Comparison of ENCODE assay signal across 26 cellular contexts in genomic region chr13:35824395-35824794, GRCh38.
"Had no signal": no experiment of that assay in that cellular context is flagged by ENCODE, and none has a peak within 500 bp of the region (broad histone marks: within the 10 kb centered on the region; RNA-seq: fewer than 3 reads in every experiment).

No MANE protein-coding gene starts in this region.

- H3K27ac Mint-ChIP-seq: dendritic cell treated with granulocyte-macrophage colony-stimulating factor and Interleukin-4, amounts not matched to agents 40 ng/mL and 50 ng/mL, for 4 days; mesothelial cell of epicardium; natural killer cell treated with Interleukin-12 subunit alpha and Interleukin-12 subunit beta and Interleukin-15 and Interleukin-18, amount 100 ng/mL, for 72 hours; stimulated activated effector memory CD8-positive, alpha-beta T cell treated with anti-CD3 and anti-CD28 coated beads, Interleukin-12 subunit alpha, Interleukin-12 subunit beta, amount 100 ng/mL, for 72 hours had no signal

- H3K36me3 ChIP-seq: colonic mucosa, esophagus muscularis mucosa, gastroesophageal sphincter, heart left ventricle, left lung, sigmoid colon, stomach, thoracic aorta, tibial nerve, upper lobe of left lung had no signal

- H3K27me3 ChIP-seq: colonic mucosa, esophagus muscularis mucosa, foreskin keratinocyte, gastroesophageal sphincter, heart left ventricle, left lung, sigmoid colon, stomach, tibial nerve, upper lobe of left lung had no signal

- H3K9me3 ChIP-seq: colonic mucosa, esophagus muscularis mucosa, gastroesophageal sphincter, heart left ventricle, left lung, mucosa of descending colon, psoas muscle, sigmoid colon, stomach, thoracic aorta, tibial nerve, upper lobe of left lung had no signal

- DNase-seq: colonic mucosa; effector memory CD4-positive, alpha-beta T cell; foreskin keratinocyte; heart left ventricle; left cardiac atrium; left lung; mesenchymal stem cell; mucosa of descending colon; naive B cell; psoas muscle; right cardiac atrium; sigmoid colon; stimulated activated CD4-positive, alpha-beta T cell treated with anti-CD3 and anti-CD28 coated beads, Interleukin-2, amount 100 ng/mL, for 24 hours; stimulated activated CD4-positive, alpha-beta T cell treated with anti-CD3 and anti-CD28 coated beads, Interleukin-4, amount 100 ng/mL, for 24 hours; stimulated activated naive CD4-positive, alpha-beta T cell treated with Interleukin-2 at 50 U/mL for 16 hours; stomach; upper lobe of left lung had no signal

- H3K4me3 ChIP-seq: colonic mucosa, esophagus muscularis mucosa, gastroesophageal sphincter, heart left ventricle, left lung, mucosa of descending colon, psoas muscle, sigmoid colon, stomach, thoracic aorta, tibial nerve, upper lobe of left lung had no signal

- H3K27ac ChIP-seq: colonic mucosa, esophagus muscularis mucosa, foreskin keratinocyte, gastroesophageal sphincter, heart left ventricle, left lung, psoas muscle, sigmoid colon, stomach, thoracic aorta, tibial nerve, upper lobe of left lung had no signal

- H3K36me3 Mint-ChIP-seq: naive B cell; natural killer cell treated with Interleukin-12 subunit alpha and Interleukin-12 subunit beta and Interleukin-15 and Interleukin-18, amount 100 ng/mL, for 72 hours; stimulated activated effector memory CD8-positive, alpha-beta T cell treated with anti-CD3 and anti-CD28 coated beads, Interleukin-12 subunit alpha, Interleukin-12 subunit beta, amount 100 ng/mL, for 72 hours had no signal

- H3K4me1 ChIP-seq: colonic mucosa, esophagus muscularis mucosa, foreskin keratinocyte, heart left ventricle, left lung, psoas muscle, sigmoid colon, stomach, upper lobe of left lung had no signal

- H3K9me3 Mint-ChIP-seq: dendritic cell treated with granulocyte-macrophage colony-stimulating factor and Interleukin-4, amounts not matched to agents 40 ng/mL and 50 ng/mL, for 4 days; mesothelial cell of epicardium; neural crest cell had no signal

- ATAC-seq: foreskin keratinocyte; gastroesophageal sphincter; heart left ventricle; left cardiac atrium; left lung; mucosa of descending colon; natural killer cell treated with Interleukin-12 subunit alpha and Interleukin-12 subunit beta and Interleukin-15 and Interleukin-18, amount 100 ng/mL, for 72 hours; psoas muscle; right cardiac atrium; stimulated activated effector memory CD8-positive, alpha-beta T cell treated with anti-CD3 and anti-CD28 coated beads, Interleukin-12 subunit alpha, Interleukin-12 subunit beta, amount 100 ng/mL, for 72 hours had no signal
